10 cellular contexts compared by ENCODE assay signal in genomic region chr3:58021072-58021959, GRCh38. TPM values are rescaled to one million over a fixed set of nuclear protein-coding genes. Genes with fewer than 3 reads are reported as not detected.
A peak's percentile ranks its signal among the peaks of the same experiment; 100 is the strongest.
DNase-seq lines count a peak whose midpoint lies in the region; ATAC-seq and TF ChIP-seq lines count a peak whose summit lies in the region.
"Had no signal": no experiment of that assay in that cellular context is flagged by ENCODE, and none has a peak within 500 bp of the region (broad histone marks: within the 10 kb centered on the region; RNA-seq: fewer than 3 reads in every experiment).

No MANE protein-coding gene starts in this region.

- peak overlapping the region; percentile 33 for H3K14ac ChIP-seq in H9 (ENCODE audit: insufficient read depth, low read length)

- no peak overlapping the region for H4K8ac ChIP-seq in H9 (replicated peaks; ENCODE audit: insufficient read length, low read depth, low read length)

- H4K20me1 ChIP-seq in H9 (ENCODE audit: control insufficient read depth, insufficient read depth, insufficient read length), result no peaks in the 10 kb centered on the region

- peak overlapping the region; percentile 24 for H4K91ac ChIP-seq in H9 (ENCODE audit: insufficient read length, low read depth, low read length)

- H2AK5ac ChIP-seq in H9 (ENCODE audit: insufficient read length, low read length), result no peak overlapping the region

- WGBS in H9 (ENCODE audit: extremely low coverage, insufficient read length, low lambda C conversion rate), result no CpG with 5 or more reads among the region's 8 CpGs

- H2BK15ac ChIP-seq in H9 (ENCODE audit: low read depth, low read length), result no peak overlapping the region

- peak overlapping the region; percentile 25 to 64; a peak in 2 of 5 replicates for H3K4me3 Mint-ChIP-seq in H9
- H3K4me3 Mint-ChIP-seq in progenitor cell of endocrine pancreas (ENCODE audit: low read depth), result no peak overlapping the region
- H3K4me3 Mint-ChIP-seq: activated B cell treated with CpG ODN at 0.5 μM for 24 hours had no signal

- H2BK5ac ChIP-seq in H9 (ENCODE audit: insufficient read length, low read length), result peak overlapping the region; percentile 32

- H3K36me3 Mint-ChIP-seq in H9 (ENCODE audit: insufficient read depth in 1 of 3, low read depth in 3 of 3) (peaks cover 0 to 2% (median 0%) of the 10 kb centered on the region in 3 experiments; a peak in 2 of 7 replicates), progenitor cell of endocrine pancreas (ENCODE audit: insufficient read depth) (no peaks in the 10 kb centered on the region)

- H3K4me2 ChIP-seq in H9 (ENCODE audit: insufficient read depth, insufficient read length, low read length), result peak overlapping the region; percentile 34

- peaks cover 6% of the 10 kb centered on the region for H3K79me1 ChIP-seq in H9 (ENCODE audit: insufficient read depth, low read depth, low read length, poor library complexity, severe bottlenecking)

- H2BK12ac ChIP-seq in H9 (ENCODE audit: insufficient read length, low read depth, low read length), result peak overlapping the region; percentile 42

- H3K27ac ChIP-seq in H9 (ENCODE audit: insufficient read length, low read depth, low read length), result peak overlapping the region; percentile 97
- peak overlapping the region; percentile 56 for H3K27ac ChIP-seq in foreskin keratinocyte
- H3K27ac ChIP-seq in left lung, result peak overlapping the region in 1 of 2 donors; percentile 26

- H3K18ac ChIP-seq in H9 (ENCODE audit: insufficient read length, low read depth, low read length), result peak overlapping the region; percentile 64

- H3K23ac ChIP-seq in H9 (ENCODE audit: insufficient read length, low read depth, low read length), result no peak overlapping the region

- intact Hi-C loops in left lung (cut with DNase I), result no loop called here

- no peak overlapping the region for H3K4me3 ChIP-seq in left lung

- H3K4me1 ChIP-seq in H9 (ENCODE audit: insufficient read depth, low read length) (peaks cover 34% of the 10 kb centered on the region; the same call in 1 of the 2 replicates), foreskin keratinocyte (peaks cover 56% of the 10 kb centered on the region), left lung (peaks cover 12 to 31% of the 10 kb centered on the region in 2 donors)

- H3K27me3 Mint-ChIP-seq in H9 (ENCODE audit: low read depth) (no peaks in the 10 kb centered on the region; the same call in 1 of the 2 replicates), progenitor cell of endocrine pancreas (no peaks in the 10 kb centered on the region)
- H3K27me3 Mint-ChIP-seq: activated B cell treated with CpG ODN at 0.5 μM for 24 hours had no signal

- no peak overlapping the region for H3K4ac ChIP-seq in H9 (ENCODE audit: low read depth, low read length)

- H3K4me1 Mint-ChIP-seq in H9 (peaks cover 64 to 73% of the 10 kb centered on the region in 2 experiments), progenitor cell of endocrine pancreas (ENCODE audit: low read depth) (peaks cover 44% of the 10 kb centered on the region)

- H3K9me3 Mint-ChIP-seq in H9, result no peaks in the 10 kb centered on the region; a peak in 1 of 5 replicates
- H3K9me3 Mint-ChIP-seq in progenitor cell of endocrine pancreas (ENCODE audit: low read depth), result no peaks in the 10 kb centered on the region
- H3K9me3 Mint-ChIP-seq: activated B cell treated with CpG ODN at 0.5 μM for 24 hours had no signal

- H3K23me2 ChIP-seq in H9 (ENCODE audit: insufficient read length, low read depth, low read length, poor library complexity, severe bottlenecking), result no peaks in the 10 kb centered on the region

- peak overlapping the region; percentile 47 for H3K56ac ChIP-seq in H9 (ENCODE audit: insufficient read length, low read depth, low read length)

- no peak overlapping the region for H3T11ph ChIP-seq in H9 (ENCODE audit: low read length)

- no peak overlapping the region for H3K9ac ChIP-seq in H9 (ENCODE audit: extremely low read depth, insufficient read length, low read length)

- H3K27ac Mint-ChIP-seq in H9 (peak overlapping the region; percentile 97 to 99 (median 99)), progenitor cell of endocrine pancreas (peak overlapping the region; percentile 78)
- H3K27ac Mint-ChIP-seq: activated B cell treated with CpG ODN at 0.5 μM for 24 hours had no signal

- DNase-seq in H9, result peak; percentile 95
- peak; percentile 18 to 71 for DNase-seq in NCI-H526 (lab: John Stamatoyannopoulos, UW)
- peak in 1 of 2 donors; percentile 71 for DNase-seq in foreskin keratinocyte
- no peak for DNase-seq in progenitor cell of endocrine pancreas (ENCODE audit: low spot score, unreplicated experiment)
- no peak for DNase-seq in GOT3 (lab: John Stamatoyannopoulos, UW)
- no peak for DNase-seq in left lung
- no peak for DNase-seq in stimulated activated naive CD4-positive, alpha-beta T cell (lab: John Stamatoyannopoulos, UW)
- DNase-seq: activated B cell treated with CpG ODN at 0.5 μM for 24 hours; stimulated activated CD4-positive, alpha-beta T cell treated with anti-CD3 and anti-CD28 coated beads, Interleukin-4, amount 100 ng/mL, for 1 hour had no signal

- H3K9me3 ChIP-seq in H9 (ENCODE audit: control insufficient read depth, low read depth, low read length), result no peaks in the 10 kb centered on the region
- no peaks in the 10 kb centered on the region for H3K9me3 ChIP-seq in left lung

- H2BK20ac ChIP-seq in H9 (ENCODE audit: low read depth, low read length, poor library complexity, severe bottlenecking), result no peak overlapping the region

- no peak overlapping the region for H2AFZ ChIP-seq in H9 (ENCODE audit: low read length)

- peak; percentile 40; the same call in 2 of the 3 replicates for TF ChIP-seq CTCF in H9 (conservative IDR thresholded peaks at IDR 0.05)
- peak; percentile 29 for TF ChIP-seq CTCF in foreskin keratinocyte (conservative IDR thresholded peaks at IDR 0.05)
- no peak for TF ChIP-seq CTCF in progenitor cell of endocrine pancreas (IDR thresholded peaks at IDR 0.05; ENCODE audit: unreplicated experiment)
- no peak for TF ChIP-seq CTCF in left lung (IDR thresholded peaks at IDR 0.05)

- ATAC-seq in foreskin keratinocyte, result peak; percentile 80
- no peak for ATAC-seq in HG03159 (IDR thresholded peaks at IDR 0.05; ENCODE audit: unreplicated experiment)
- no peak for ATAC-seq in left lung

- H3K36me3 ChIP-seq in left lung, result no peaks in the 10 kb centered on the region

- H3K27me3 ChIP-seq in H9 (ENCODE audit: insufficient read depth, low read length) (no peaks in the 10 kb centered on the region), foreskin keratinocyte (no peaks in the 10 kb centered on the region), left lung (no peaks in the 10 kb centered on the region)

- peak overlapping the region; percentile 44 for H4K5ac ChIP-seq in H9 (ENCODE audit: insufficient read length, low read depth, low read length)

- peaks cover 19% of the 10 kb centered on the region; the same call in 1 of the 2 replicates for H3K79me2 ChIP-seq in H9 (ENCODE audit: insufficient read depth, low read length)

- H2BK120ac ChIP-seq in H9 (ENCODE audit: low read depth, low read length, poor library complexity, severe bottlenecking), result no peak overlapping the region

RNA-seq across cellular contexts. Expression of gene FLNB, which starts 13.1 kb away (rescaled TPM):
- total RNA-seq in H9 (2021) (75.8 and 83.4 TPM in 2 replicates), foreskin keratinocyte (399 and 593 TPM in 2 replicates), progenitor cell of endocrine pancreas (103 and 112 TPM in 2 replicates), left lung (100 to 1,000 TPM in 1 of 2 donors, 10 to 100 TPM in 1; 80.1 to 126 TPM)
- polyA plus RNA-seq in foreskin keratinocyte, result 317 and 485 TPM in 2 replicates

Comparison
In these comparisons a context has a peak if more than half of its experiments do, and no peak if none do; other contexts are left out.
1. DNase-seq: peak in H9 (single experiment) and NCI-H526 (2 of 2); none in progenitor cell of endocrine pancreas (single experiment), GOT3 (single experiment), left lung (0 of 2) and stimulated activated naive CD4-positive, alpha-beta T cell (0 of 6).
2. CTCF ChIP-seq: peak in H9 (single experiment) and foreskin keratinocyte (single experiment); none in progenitor cell of endocrine pancreas (single experiment) and left lung (0 of 2).